ENCODE assay signal across 10 cellular contexts in the genomic region with DNA sequence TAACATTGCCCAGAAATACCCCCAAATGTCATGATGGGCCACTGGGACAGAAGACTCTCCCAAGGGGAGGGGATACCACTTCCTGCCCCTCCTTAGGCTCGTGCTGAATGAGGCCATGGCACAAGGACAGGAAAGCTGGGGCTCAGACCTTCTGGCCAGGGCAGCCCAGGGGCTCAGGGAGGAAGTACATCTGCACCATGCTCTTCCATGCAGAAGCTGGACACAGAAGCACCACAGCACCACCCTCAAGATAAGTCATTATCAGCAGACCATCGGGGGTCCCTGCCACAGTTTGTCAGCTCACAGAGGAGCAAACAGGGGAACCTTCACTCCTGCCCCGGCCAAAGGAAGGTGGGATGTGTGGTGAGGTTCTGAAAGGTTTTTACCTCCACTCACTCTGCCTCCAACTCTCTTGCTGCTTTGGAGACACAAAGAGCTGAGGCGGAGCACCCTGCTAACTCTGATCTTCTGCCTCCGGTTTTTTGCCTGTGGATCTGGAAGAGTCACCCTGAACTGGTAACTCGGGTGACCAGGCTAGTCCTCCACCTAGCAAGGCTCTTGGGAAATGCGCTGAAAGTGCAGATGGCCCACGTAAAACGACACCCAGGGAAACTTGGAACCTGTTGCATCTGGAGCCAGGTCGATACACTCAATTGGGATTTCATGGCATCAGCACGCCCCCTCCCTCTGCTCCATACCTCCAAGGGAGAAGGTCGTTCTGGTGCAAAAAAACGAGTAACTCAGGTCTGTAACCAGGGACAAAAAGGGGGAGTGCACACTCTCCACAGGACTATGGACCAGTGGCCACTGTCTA. TPM values are rescaled to one million over a fixed set of nuclear protein-coding genes. Genes with fewer than 3 reads are reported as not detected.
DNase-seq lines count a peak whose midpoint lies in the region; ATAC-seq, FAIRE-seq and TF ChIP-seq lines count a peak whose summit lies in the region.
"Had no signal": no experiment of that assay in that cellular context is flagged by ENCODE, and none has a peak within 500 bp of the region (broad histone marks: within the 10 kb centered on the region; RNA-seq: fewer than 3 reads in every experiment).

No MANE protein-coding gene starts in this region.

- no peak for ATAC-seq in activated naive CD8-positive, alpha-beta T cell treated with anti-CD3 and anti-CD28 coated beads, Interleukin-2, amount 50 U/mL, for 24 hours
- ATAC-seq in pancreas (peak in 3 of 4 donors; percentile 1 to 11 (median 7)), GM18505 (IDR thresholded peaks at IDR 0.05; ENCODE audit: unreplicated experiment) (no peak), HG02970 (IDR thresholded peaks at IDR 0.05; ENCODE audit: low FRiP score, unreplicated experiment) (no peak)

- H3K9me3 ChIP-seq in pancreas = no peaks in the 10 kb centered on the region
- H3K9me3 ChIP-seq: adrenal gland had no signal

- H3K27me3 Mint-ChIP-seq in activated naive CD8-positive, alpha-beta T cell treated with anti-CD3 and anti-CD28 coated beads, Interleukin-2, amount 50 U/mL, for 24 hours = no peaks in the 10 kb centered on the region

- no peak for FAIRE-seq in pancreas (lab: Jason Lieb, UNC)

- no peak overlapping the region for H3K4me3 Mint-ChIP-seq in activated naive CD8-positive, alpha-beta T cell treated with anti-CD3 and anti-CD28 coated beads, Interleukin-2, amount 50 U/mL, for 24 hours

- H3K27ac ChIP-seq in HL-60 (replicated peaks) = peak overlapping the region; percentile 87
- H3K27ac ChIP-seq in pancreas = peak overlapping the region; percentile 53 to 95 (median 88)

- H3K27me3 ChIP-seq in HL-60 (ENCODE audit: insufficient read depth, poor library complexity, severe bottlenecking) = no peaks in the 10 kb centered on the region
- H3K27me3 ChIP-seq in pancreas = no peaks in the 10 kb centered on the region
- H3K27me3 ChIP-seq: adrenal gland had no signal

- peaks cover 91% of the 10 kb centered on the region for H3K4me1 Mint-ChIP-seq in activated naive CD8-positive, alpha-beta T cell treated with anti-CD3 and anti-CD28 coated beads, Interleukin-2, amount 50 U/mL, for 24 hours

- intact Hi-C loops in pancreas (cut with DNase I) = loop anchor here in 1 of 3 donors (5.0 kb wide), 1 partner anchor 53 kb away; no protein-coding TSS in a partner anchor

- WGBS in pancreas, 2 donors = 41 to 46% methylated on average over 13 of the region's 13 CpGs

- H3K27ac Mint-ChIP-seq in activated naive CD8-positive, alpha-beta T cell treated with anti-CD3 and anti-CD28 coated beads, Interleukin-2, amount 50 U/mL, for 24 hours = peak overlapping the region; percentile 99

- H3K4me1 ChIP-seq in pancreas = peaks cover 84 to 91% (median 86%) of the 10 kb centered on the region in 3 donors

- H3K36me3 Mint-ChIP-seq in activated naive CD8-positive, alpha-beta T cell treated with anti-CD3 and anti-CD28 coated beads, Interleukin-2, amount 50 U/mL, for 24 hours (ENCODE audit: low read depth) = no peaks in the 10 kb centered on the region

- TF ChIP-seq CTCF in HL-60 (IDR thresholded peaks at IDR 0.05; ENCODE audit: insufficient read depth, low read length) (no peak), pancreas (IDR thresholded peaks at IDR 0.05) (no peak)

- H3K4me3 ChIP-seq in HL-60 (replicated peaks; ENCODE audit: insufficient read depth, low read length) (no peak overlapping the region), pancreas (peak overlapping the region in 1 of 4 donors; percentile 0)
- H3K4me3 ChIP-seq: adrenal gland had no signal

- no peaks in the 10 kb centered on the region for H3K36me3 ChIP-seq in pancreas
- H3K36me3 ChIP-seq: adrenal gland had no signal

- no peak for TF ChIP-seq POLR2A in GM18505 (IDR thresholded peaks at IDR 0.05; ENCODE audit: borderline replicate concordance, extremely low read depth, insufficient read depth, insufficient read length)

- no peaks in the 10 kb centered on the region for H3K9me3 Mint-ChIP-seq in activated naive CD8-positive, alpha-beta T cell treated with anti-CD3 and anti-CD28 coated beads, Interleukin-2, amount 50 U/mL, for 24 hours

- DNase-seq in COLO668 (lab: John Stamatoyannopoulos, UW; ENCODE audit: unreplicated experiment) (peak; percentile 37), HL-60 (ENCODE audit: low read depth in 1 of 2, low spot score in 1 of 2) (no peak), pancreas (peak in 5 of 6 donors; percentile 59 to 86 (median 67)), NCI-H524 treated with DMSO at 0.1 percent for 48 hours (lab: John Stamatoyannopoulos, UW) (no peak), Kasumi-1 (lab: John Stamatoyannopoulos, UW) (no peak)
- DNase-seq in activated naive CD8-positive, alpha-beta T cell treated with anti-CD3 and anti-CD28 coated beads, Interleukin-2, amount 50 U/mL, for 24 hours = no peak
- DNase-seq: adrenal gland, occipital lobe had no signal

RNA-seq across cellular contexts. Expression of a gene that starts 8.3 kb away (rescaled TPM):
- 10 to 100 TPM in 3 of 6 donors, 1 to 10 TPM in 3; 4.1 to 25.9 (median 8.5) TPM for total RNA-seq in pancreas
- polyA plus RNA-seq in pancreas = 1 to 10 TPM; 4.3 to 4.8 TPM

Comparison
In these comparisons a context has a peak if more than half of its experiments do, and no peak if none do; other contexts are left out.
1. DNase-seq: peak in COLO668 (single experiment) and pancreas (5 of 6); none in HL-60 (0 of 2), activated naive CD8-positive, alpha-beta T cell treated with anti-CD3 and anti-CD28 coated beads, Interleukin-2, amount 50 U/mL, for 24 hours (single experiment), NCI-H524 treated with DMSO at 0.1 percent for 48 hours (single experiment) and Kasumi-1 (0 of 2).
2. ATAC-seq: peak in pancreas (3 of 4); none in activated naive CD8-positive, alpha-beta T cell treated with anti-CD3 and anti-CD28 coated beads, Interleukin-2, amount 50 U/mL, for 24 hours (single experiment), GM18505 (single experiment) and HG02970 (single experiment).